34 cellular contexts compared by ENCODE assay signal in genomic region chr3:15479602-15480248, GRCh38.
"Had no signal": no experiment of that assay in that cellular context is flagged by ENCODE, and none has a peak within 500 bp of the region (broad histone marks: within the 10 kb centered on the region; RNA-seq: fewer than 3 reads in every experiment).

No MANE protein-coding gene starts in this region.

- DNase-seq: activated CD4-positive, alpha-beta memory T cell treated with anti-CD3 and anti-CD28 coated beads for 36 hours; activated CD4-positive, alpha-beta T cell treated with anti-CD3 and anti-CD28 coated beads, Interleukin-2, amount 10 ng/mL, durations not matched to agents 24 days and 14 days; activated CD4-positive, CD25-positive, alpha-beta regulatory T cell treated with anti-CD3 and anti-CD28 coated beads, Interleukin-2, amount 50 U/mL, for 72 hours; activated CD8-positive, alpha-beta memory T cell treated with anti-CD3 and anti-CD28 coated beads, Interleukin-2, amount 50 U/mL, for 4 hours; activated effector memory CD4-positive, alpha-beta T cell treated with anti-CD3 and anti-CD28 coated beads, Interleukin-2, amount 50 U/mL, for 16 hours; activated naive CD4-positive, alpha-beta T cell treated with anti-CD3 and anti-CD28 coated beads for 36 hours; activated naive CD8-positive, alpha-beta T cell treated with anti-CD3 and anti-CD28 coated beads, Interleukin-2, amount 10 ng/mL, durations not matched to agents 7 days and 5 days; activated T-cell treated with anti-CD3 and anti-CD28 coated beads, Interleukin-2, amount 50 U/mL, for 1 hour; brain microvascular endothelial cell; effector memory CD8-positive, alpha-beta T cell; erythroblast; head of caudate nucleus; hippocampal formation; left cardiac atrium; mammary epithelial cell; naive thymus-derived CD4-positive, alpha-beta T cell; occipital lobe; posterior cingulate gyrus; right cardiac atrium; stimulated activated CD4-positive, alpha-beta T cell treated with anti-CD3 and anti-CD28 coated beads, Interleukin-1b, Interleukin-23, amount 100 ng/mL, for 48 hours; stimulated activated CD4-positive, alpha-beta T cell treated with anti-CD3 and anti-CD28 coated beads, Interleukin-4, amount 100 ng/mL, for 4 hours; stimulated activated CD8-positive, alpha-beta memory T cell treated with anti-CD3 and anti-CD28 coated beads, Interleukin-4, amount 100 ng/mL, for 48 hours; stomach; thyroid gland; upper lobe of left lung had no signal

- H3K9me3 Mint-ChIP-seq: activated CD4-positive, alpha-beta memory T cell treated with anti-CD3 and anti-CD28 coated beads for 36 hours; activated naive CD4-positive, alpha-beta T cell treated with anti-CD3 and anti-CD28 coated beads for 36 hours; activated T-helper 1 cell treated with anti-CD3 and anti-CD28 coated beads, Interleukin-12 subunit alpha, Interleukin-12 subunit beta, Interleukin-2, Interleukin-4 antibody, amounts not matched to agents 30 ng/mL and 10 ng/mL and 1 ng/mL, durations not matched to agents 14 hours and 24 hours and 36 hours; effector memory CD8-positive, alpha-beta T cell; stimulated activated memory B cell treated with anti-CD40 and anti-IgM and Interleukin-4, amounts not matched to agents 10 μg/mL and 1 μg/mL and 100 μg/mL, for 72 hours had no signal

- H3K27me3 Mint-ChIP-seq: activated CD4-positive, alpha-beta memory T cell treated with anti-CD3 and anti-CD28 coated beads for 36 hours; effector memory CD8-positive, alpha-beta T cell had no signal

- H3K4me1 Mint-ChIP-seq: activated naive CD8-positive, alpha-beta T cell treated with anti-CD3 and anti-CD28 coated beads, Interleukin-2, amount 10 ng/mL, durations not matched to agents 7 days and 5 days; stimulated activated memory B cell treated with anti-CD40 and anti-IgM and Interleukin-4, amounts not matched to agents 10 μg/mL and 1 μg/mL and 100 μg/mL, for 72 hours had no signal

- H3K4me1 ChIP-seq: ascending aorta, neural progenitor cell, thyroid gland, upper lobe of left lung, vagina had no signal

- H3K27me3 ChIP-seq: ascending aorta, brain microvascular endothelial cell, neural progenitor cell, stomach, thyroid gland, upper lobe of left lung, vagina had no signal

- H3K9me3 ChIP-seq: ascending aorta, stomach, thyroid gland, vagina had no signal

- H3K9ac ChIP-seq: neural progenitor cell had no signal

- H3K27ac ChIP-seq: ascending aorta, brain microvascular endothelial cell, coronary artery, neural progenitor cell, stomach, thyroid gland, upper lobe of left lung, vagina had no signal

- H3K27ac Mint-ChIP-seq: activated CD4-positive, alpha-beta memory T cell treated with anti-CD3 and anti-CD28 coated beads for 36 hours; activated CD4-positive, alpha-beta T cell treated with anti-CD3 and anti-CD28 coated beads, Interleukin-2, amount 10 ng/mL, durations not matched to agents 24 days and 14 days; activated naive CD4-positive, alpha-beta T cell treated with anti-CD3 and anti-CD28 coated beads for 36 hours; activated naive CD8-positive, alpha-beta T cell treated with anti-CD3 and anti-CD28 coated beads, Interleukin-2, amount 10 ng/mL, durations not matched to agents 7 days and 5 days; activated T-helper 1 cell treated with anti-CD3 and anti-CD28 coated beads, Interleukin-12 subunit alpha, Interleukin-12 subunit beta, Interleukin-2, Interleukin-4 antibody, amounts not matched to agents 30 ng/mL and 10 ng/mL and 1 ng/mL, durations not matched to agents 14 hours and 24 hours and 36 hours; effector memory CD8-positive, alpha-beta T cell; naive thymus-derived CD4-positive, alpha-beta T cell; neural progenitor cell; stimulated activated memory B cell treated with anti-CD40 and anti-IgM and Interleukin-4, amounts not matched to agents 10 μg/mL and 1 μg/mL and 100 μg/mL, for 72 hours; T-helper 1 cell treated with Interleukin-12 subunit alpha and Interleukin-12 subunit beta and Interleukin-4 antibody, amounts not matched to agents 30 μg/mL and 1 μg/mL, for 36 hours had no signal

- H2AFZ ChIP-seq: neural progenitor cell had no signal

- ATAC-seq: effector memory CD8-positive, alpha-beta T cell; naive thymus-derived CD4-positive, alpha-beta T cell; stimulated activated memory B cell treated with anti-CD40 and anti-IgM and Interleukin-4, amounts not matched to agents 10 μg/mL and 1 μg/mL and 100 μg/mL, for 72 hours had no signal

- H3K4me3 ChIP-seq: ascending aorta, coronary artery, neural progenitor cell, smooth muscle cell, stomach, thyroid gland, upper lobe of left lung, vagina had no signal

- H3K4me3 Mint-ChIP-seq: activated CD4-positive, alpha-beta memory T cell treated with anti-CD3 and anti-CD28 coated beads for 36 hours; activated CD4-positive, alpha-beta T cell treated with anti-CD3 and anti-CD28 coated beads, Interleukin-2, amount 10 ng/mL, durations not matched to agents 24 days and 14 days; activated naive CD4-positive, alpha-beta T cell treated with anti-CD3 and anti-CD28 coated beads for 36 hours; activated naive CD8-positive, alpha-beta T cell treated with anti-CD3 and anti-CD28 coated beads, Interleukin-2, amount 10 ng/mL, durations not matched to agents 7 days and 5 days; activated T-helper 1 cell treated with anti-CD3 and anti-CD28 coated beads, Interleukin-12 subunit alpha, Interleukin-12 subunit beta, Interleukin-2, Interleukin-4 antibody, amounts not matched to agents 30 ng/mL and 10 ng/mL and 1 ng/mL, durations not matched to agents 14 hours and 24 hours and 36 hours; effector memory CD8-positive, alpha-beta T cell; naive thymus-derived CD4-positive, alpha-beta T cell; neural progenitor cell; stimulated activated memory B cell treated with anti-CD40 and anti-IgM and Interleukin-4, amounts not matched to agents 10 μg/mL and 1 μg/mL and 100 μg/mL, for 72 hours; T-helper 1 cell treated with Interleukin-12 subunit alpha and Interleukin-12 subunit beta and Interleukin-4 antibody, amounts not matched to agents 30 μg/mL and 1 μg/mL, for 36 hours had no signal

- FAIRE-seq: keratinocyte had no signal

- H3K36me3 ChIP-seq: ascending aorta, brain microvascular endothelial cell, neural progenitor cell, stomach, thyroid gland, upper lobe of left lung, vagina had no signal

- H3K36me3 Mint-ChIP-seq: activated CD4-positive, alpha-beta memory T cell treated with anti-CD3 and anti-CD28 coated beads for 36 hours had no signal

- H3K4me2 ChIP-seq: neural progenitor cell, smooth muscle cell had no signal
